ENCODE assay signal across 10 cellular contexts in genomic region chr19:50226536-50226935, GRCh38. TPM values are rescaled to one million over a fixed set of nuclear protein-coding genes. Genes with fewer than 3 reads are reported as not detected.
"Had no signal": no experiment of that assay in that cellular context is flagged by ENCODE, and none has a peak within 500 bp of the region (broad histone marks: within the 10 kb centered on the region; RNA-seq: fewer than 3 reads in every experiment).

No MANE protein-coding gene starts in this region.

- H2AFZ ChIP-seq: GM23248, GM23338 had no signal

- DNase-seq: GM23248, GOT3, H7, H9, HCEC 1CT, HFFc6 had no signal

- H3K36me3 ChIP-seq: HAP-1 had no signal

- FAIRE-seq: H54 had no signal

- H3K9me3 ChIP-seq: HAP-1 had no signal

- ATAC-seq: GM23338, HCT116 had no signal

- H3K9ac ChIP-seq: GM23248 had no signal

- H3K4me2 ChIP-seq: GM23338 had no signal

- H3K4me1 ChIP-seq: HAP-1 had no signal

- H3K4me3 ChIP-seq: GM23248, GM23338, HAP-1 had no signal

- H3K27ac ChIP-seq: GM23248 had no signal

RNA-seq across cellular contexts. Expression of gene MYH14, which starts 23.1 kb away (rescaled TPM):
- total RNA-seq: GM23248 had no signal
- polyA plus RNA-seq: GM23248 had no signal
